ENCODE assay signal across 9 cellular contexts in genomic region chr11:46100670-46101069, GRCh38. TPM values are rescaled to one million over a fixed set of nuclear protein-coding genes. Genes with fewer than 3 reads are reported as not detected.
DNase-seq lines count a peak whose midpoint lies in the region; ATAC-seq, FAIRE-seq and TF ChIP-seq lines count a peak whose summit lies in the region.
"Had no signal": no experiment of that assay in that cellular context is flagged by ENCODE, and none has a peak within 500 bp of the region (broad histone marks: within the 10 kb centered on the region; RNA-seq: fewer than 3 reads in every experiment).

No MANE protein-coding gene starts in this region.

- H3K4me3 Mint-ChIP-seq in activated naive CD8-positive, alpha-beta T cell treated with anti-CD3 and anti-CD28 coated beads, Interleukin-2, amount 50 U/mL, for 24 hours = peak overlapping the region; percentile 66

- intact Hi-C loops in HepG2 (cut with micrococcal nuclease; ENCODE audit: unreplicated experiment) = no loop called here

- no peak for TF ChIP-seq RAD21 in HepG2 (CRISPR knock-in tag; IDR thresholded peaks at IDR 0.05)

- H3K4me1 Mint-ChIP-seq in activated naive CD8-positive, alpha-beta T cell treated with anti-CD3 and anti-CD28 coated beads, Interleukin-2, amount 50 U/mL, for 24 hours = peaks cover 41% of the 10 kb centered on the region

- H3K27ac ChIP-seq in DND-41 (ENCODE audit: low read length) (peak overlapping the region; percentile 50), HepG2 (ENCODE audit: extremely low read length, insufficient read depth, low read length) (no peak overlapping the region)

- BruUV-seq in HepG2 (replicated peaks; lab: Mats Ljungman, UMichigan) = no TSS peak

- DNase-seq in DND-41 = no peak
- no peak for DNase-seq in activated naive CD8-positive, alpha-beta T cell treated with anti-CD3 and anti-CD28 coated beads, Interleukin-2, amount 50 U/mL, for 24 hours
- no peak for DNase-seq in NCI-H146 (lab: John Stamatoyannopoulos, UW)
- DNase-seq in HepG2 (ENCODE audit: low spot score) = no peak
- no peak for DNase-seq in cerebellar nuclear complex (lab: John Stamatoyannopoulos, UW)
- no peak for DNase-seq in cerebellum (ENCODE audit: low spot score)
- DNase-seq: DMS153 had no signal

- H3K27me3 Mint-ChIP-seq in activated naive CD8-positive, alpha-beta T cell treated with anti-CD3 and anti-CD28 coated beads, Interleukin-2, amount 50 U/mL, for 24 hours = no peaks in the 10 kb centered on the region

- no peaks in the 10 kb centered on the region for H3K9me3 Mint-ChIP-seq in activated naive CD8-positive, alpha-beta T cell treated with anti-CD3 and anti-CD28 coated beads, Interleukin-2, amount 50 U/mL, for 24 hours

- H3K4me1 ChIP-seq in DND-41 (ENCODE audit: insufficient read depth, low read length) (peaks cover 34% of the 10 kb centered on the region), HepG2 (ENCODE audit: insufficient read depth, low read length) (no peaks in the 10 kb centered on the region)

- peak; percentile 70 for ATAC-seq in DND-41 (ENCODE audit: insufficient read depth, low read depth)
- ATAC-seq in GM19397 (IDR thresholded peaks at IDR 0.05; ENCODE audit: unreplicated experiment) = peak; percentile 70
- peak; percentile 62 for ATAC-seq in HG03103 (IDR thresholded peaks at IDR 0.05; ENCODE audit: low read depth, unreplicated experiment)
- no peak for ATAC-seq in activated naive CD8-positive, alpha-beta T cell treated with anti-CD3 and anti-CD28 coated beads, Interleukin-2, amount 50 U/mL, for 24 hours
- no peak for ATAC-seq in HepG2

- POLR2A ChIA-PET in HepG2 (lab: Yijun Ruan, JAX) = no interaction called here

- H3K27ac Mint-ChIP-seq in activated naive CD8-positive, alpha-beta T cell treated with anti-CD3 and anti-CD28 coated beads, Interleukin-2, amount 50 U/mL, for 24 hours = peak overlapping the region; percentile 32

- in situ Hi-C loops in HepG2 (cut with HindIII; ENCODE audit: extremely low pct_ligation_motif_present, low pct_unique_long_range_greater_than_20kb) = no loop called here

- WGBS in HepG2 (ENCODE audit: low lambda C conversion rate) = 94% methylated on average over 3 of the region's 3 CpGs

- H3K4me3 ChIP-seq in DND-41 (ENCODE audit: low read depth in 1 of 2, low read length in 2 of 2) (peak overlapping the region in 1 of 2 experiments; percentile 40; a peak in 2 of 4 replicates), HepG2 (replicated peaks in 1 of 3; ENCODE audit: insufficient read depth in 1 of 3, low read depth in 2 of 3, low read length in 3 of 3) (no peak overlapping the region)

- H3K4me2 ChIP-seq in DND-41 (ENCODE audit: insufficient read depth, low read length) = peak overlapping the region; percentile 61
- no peak overlapping the region for H3K4me2 ChIP-seq in HepG2 (ENCODE audit: low read depth, low read length)

- CTCF ChIA-PET in HepG2 (lab: Yijun Ruan, JAX; ENCODE audit: low intra/inter-chr PET ratio, low total read pairs) = no interaction called here

- no peak overlapping the region for H2AFZ ChIP-seq in DND-41 (ENCODE audit: low read depth, low read length)
- no peak overlapping the region for H2AFZ ChIP-seq in HepG2 (ENCODE audit: low read length)

- no peaks in the 10 kb centered on the region for H3K27me3 ChIP-seq in DND-41 (ENCODE audit: insufficient read depth, low read length, poor library complexity)
- H3K27me3 ChIP-seq in HepG2 (ENCODE audit: control insufficient read depth in 1 of 2, insufficient read depth in 2 of 2, low read length in 2 of 2) = no peaks in the 10 kb centered on the region

- TF ChIP-seq CTCF in DND-41 (IDR thresholded peaks at IDR 0.05; ENCODE audit: borderline replicate concordance, extremely low read depth, low read length, poor library complexity, severe bottlenecking) (no peak), HepG2 (CRISPR knock-in tag; IDR thresholded peaks at IDR 0.05) (no peak)

- H4K20me1 ChIP-seq in DND-41 (ENCODE audit: insufficient read depth, low read length) = 0 out of 2 replicates have a peak, but pooled peaks cover 4% of the 10 kb centered on the region
- H4K20me1 ChIP-seq in HepG2 (ENCODE audit: insufficient read depth, low read length) = peaks cover 5% of the 10 kb centered on the region

- no peak for TF ChIP-seq EP300 in HepG2 (IDR thresholded peaks at IDR 0.05; ENCODE audit: low read depth in 2 of 2, low read length in 2 of 2)
- no peak for TF ChIP-seq EP300 in HepG2 (CRISPR knock-in tag; IDR thresholded peaks at IDR 0.05; ENCODE audit: borderline replicate concordance)

- H3K9ac ChIP-seq in DND-41 (ENCODE audit: low read depth, low read length) (peak overlapping the region; percentile 45), HepG2 (ENCODE audit: insufficient read depth, low read depth, low read length) (no peak overlapping the region)

- peaks cover 89% of the 10 kb centered on the region for H3K79me2 ChIP-seq in DND-41 (ENCODE audit: insufficient read depth, low read length)
- H3K79me2 ChIP-seq in HepG2 (ENCODE audit: insufficient read depth, low read length) = peaks cover 5% of the 10 kb centered on the region

- FAIRE-seq in HepG2 (lab: Jason Lieb, UNC) = no peak

- H3K36me3 ChIP-seq in DND-41 (ENCODE audit: insufficient read depth, low read length) = no peaks in the 10 kb centered on the region
- H3K36me3 ChIP-seq in HepG2 (replicated peaks in 1 of 2; ENCODE audit: control insufficient read depth in 1 of 2, insufficient read depth in 2 of 2, low read length in 2 of 2) = no peaks in the 10 kb centered on the region

- no peak for TF ChIP-seq POLR2A in HepG2 (IDR thresholded peaks at IDR 0.05; ENCODE audit: insufficient read depth in 1 of 2, low read depth in 2 of 2, low read length in 2 of 2)

- no peaks in the 10 kb centered on the region for H3K9me3 ChIP-seq in DND-41 (ENCODE audit: insufficient read depth, low read length, severe bottlenecking)
- no peaks in the 10 kb centered on the region for H3K9me3 ChIP-seq in HepG2 (ENCODE audit: low read length)

- no peaks in the 10 kb centered on the region for H3K36me3 Mint-ChIP-seq in activated naive CD8-positive, alpha-beta T cell treated with anti-CD3 and anti-CD28 coated beads, Interleukin-2, amount 50 U/mL, for 24 hours (ENCODE audit: low read depth)

TF ChIP-seq in HepG2, 621 proteins besides CTCF, POLR2A, EP300 and RAD21 (continues in another document):
- TF ChIP-seq ZNF367 (CRISPR knock-in tag; IDR thresholded peaks at IDR 0.05; ENCODE audit: borderline replicate concordance) = no peak
- TF ChIP-seq HMGXB4 (CRISPR knock-in tag; IDR thresholded peaks at IDR 0.05; ENCODE audit: borderline replicate concordance in 1 of 2, low read depth in 1 of 2) = no peak
- TF ChIP-seq ZMAT3 (CRISPR knock-in tag; conservative IDR thresholded peaks at IDR 0.05) = no peak
- TF ChIP-seq STAT5B (CRISPR knock-in tag; IDR thresholded peaks at IDR 0.05) = no peak
- TF ChIP-seq JDP2 (CRISPR knock-in tag; IDR thresholded peaks at IDR 0.05; ENCODE audit: borderline replicate concordance) = no peak
- TF ChIP-seq ZNF564 (CRISPR knock-in tag; IDR thresholded peaks at IDR 0.05) = no peak
- TF ChIP-seq ZNF501 (CRISPR knock-in tag; IDR thresholded peaks at IDR 0.05) = no peak

RNA-seq across cellular contexts. Expression of gene PHF21A, which starts 20.6 kb away (rescaled TPM):
- total RNA-seq in HepG2 (2016; rRNA removed; fragmentation: Illumina TruSeq; extraction: Trizol) = 4.1 and 5.6 TPM in 2 replicates
- 8.0 and 10.4 TPM in 2 replicates for total RNA-seq in HepG2 (2016; cell fraction: cytosol; rRNA removed; fragmentation: Illumina TruSeq; extraction: Trizol; ENCODE audit: low read depth)
- total RNA-seq in HepG2 (2016; cell fraction: insoluble cytoplasmic fraction; rRNA removed; fragmentation: Illumina TruSeq; extraction: Trizol) = 3.6 and 4.1 TPM in 2 replicates
- total RNA-seq in HepG2 (2016; cell fraction: membrane; rRNA removed; fragmentation: Illumina TruSeq; extraction: Trizol) = 5.6 and 5.7 TPM in 2 replicates
- total RNA-seq in HepG2 (2016; cell fraction: nucleus; rRNA removed; fragmentation: Illumina TruSeq; extraction: Trizol) = 7.8 and 14.3 TPM in 2 replicates
- polyA plus RNA-seq in HepG2 (2011; rRNA removed) = 30.6 and 34.6 TPM in 2 replicates
- polyA plus RNA-seq in HepG2 (2011; cell fraction: cytosol; rRNA removed) = 11.4 and 12.7 TPM in 2 replicates
- polyA plus RNA-seq in HepG2 (2011; cell fraction: nucleus; rRNA removed) = 69.2 and 75.3 TPM in 2 replicates
- polyA plus RNA-seq in HepG2 (2012) = 19.1 and 20.7 TPM in 2 replicates
- 1.9 and 2.3 TPM in 2 replicates for polyA plus RNA-seq in HepG2 (2016; cell fraction: cytosol; fragmentation: Illumina TruSeq; extraction: Trizol; ENCODE audit: low read depth)
- 6.3 and 7.9 TPM in 2 replicates for polyA plus RNA-seq in HepG2 (2016; cell fraction: insoluble cytoplasmic fraction; fragmentation: Illumina TruSeq; extraction: Trizol; ENCODE audit: low read depth)
- polyA plus RNA-seq in HepG2 (2016; cell fraction: membrane; fragmentation: Illumina TruSeq; extraction: Trizol; ENCODE audit: low read depth) = 5.0 and 6.3 TPM in 2 replicates
- polyA plus RNA-seq in HepG2 (2016; cell fraction: nucleus; fragmentation: Illumina TruSeq; extraction: Trizol; ENCODE audit: insufficient read depth, low read depth) = 17.7 and 22.1 TPM in 2 replicates
- polyA minus RNA-seq in HepG2 (2011; rRNA and poly(A)+ RNA removed; ENCODE audit: low replicate concordance) = 14.6 and 18.0 TPM in 2 replicates
- 12.4 and 12.7 TPM in 2 replicates for polyA minus RNA-seq in HepG2 (2011; cell fraction: cytosol; rRNA and poly(A)+ RNA removed)
- polyA minus RNA-seq in HepG2 (2011; cell fraction: nucleus; rRNA and poly(A)+ RNA removed) = 42.5 and 54.2 TPM in 2 replicates
- total RNA-seq in cerebellum = 29.4 TPM

Comparison
In these comparisons a context has a peak if more than half of its experiments do, and no peak if none do; other contexts are left out.
1. ATAC-seq: peak in DND-41 (single experiment), GM19397 (single experiment) and HG03103 (single experiment); none in activated naive CD8-positive, alpha-beta T cell treated with anti-CD3 and anti-CD28 coated beads, Interleukin-2, amount 50 U/mL, for 24 hours (single experiment) and HepG2 (single experiment).